Comparison of ENCODE assay signal across 10 cellular contexts in the genomic region with DNA sequence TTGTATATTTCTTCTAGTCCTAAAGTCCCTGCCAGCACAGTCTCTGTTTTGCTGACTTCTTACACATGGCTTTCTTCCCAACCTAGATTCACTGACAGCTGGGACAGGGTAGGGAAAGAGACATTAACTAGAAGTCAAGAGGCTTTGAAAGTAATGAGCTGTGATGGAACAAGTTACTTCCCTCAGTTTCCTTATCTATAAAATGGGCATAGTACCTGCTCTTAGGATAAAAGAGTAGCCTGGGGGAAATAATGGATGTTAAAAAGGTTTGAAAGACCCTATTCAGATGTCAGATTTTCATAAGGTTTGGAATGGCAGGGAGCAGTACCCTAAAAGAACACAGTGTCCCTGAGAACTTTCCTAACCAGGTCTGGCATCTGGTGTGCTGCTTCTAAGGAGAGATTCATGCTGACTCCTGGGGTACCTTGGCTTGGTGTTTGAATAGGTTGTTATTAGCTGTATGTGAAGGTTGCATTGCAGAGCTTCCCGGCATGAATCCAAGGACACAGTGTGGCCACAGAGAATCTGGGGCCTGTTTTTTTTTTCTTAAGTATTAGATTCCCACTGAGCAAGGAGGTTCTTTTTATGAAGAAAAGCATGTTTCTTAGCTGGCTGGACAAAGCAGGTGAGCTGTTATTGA. TPM values are rescaled to one million over a fixed set of nuclear protein-coding genes. Genes with fewer than 3 reads are reported as not detected.
DNase-seq lines count a peak whose midpoint lies in the region; ATAC-seq and TF ChIP-seq lines count a peak whose summit lies in the region.
"Had no signal": no experiment of that assay in that cellular context is flagged by ENCODE, and none has a peak within 500 bp of the region (broad histone marks: within the 10 kb centered on the region; RNA-seq: fewer than 3 reads in every experiment).

No MANE protein-coding gene starts in this region.

- no peaks in the 10 kb centered on the region for H3K9me2 ChIP-seq in SU-DHL-6 (replicated peaks; ENCODE audit: insufficient read depth, low read length)

- H2BK120ac ChIP-seq in neuronal stem cell (ENCODE audit: low read depth, low read length): no peak overlapping the region

- no peaks in the 10 kb centered on the region for H4K20me1 ChIP-seq in SU-DHL-6 (ENCODE audit: low read depth, low read length)

- H3K18ac ChIP-seq in neuronal stem cell (ENCODE audit: low read length): no peak overlapping the region

- H3K4me3 ChIP-seq in SU-DHL-6 (ENCODE audit: insufficient read depth, low read length, poor library complexity, severe bottlenecking) (no peak overlapping the region), neuronal stem cell (ENCODE audit: low read length in 2 of 2) (no peak overlapping the region)

- H3K4me1 Mint-ChIP-seq in activated naive CD4-positive, alpha-beta T cell treated with anti-CD3 and anti-CD28 coated beads, Interleukin-2, amount 50 U/mL, for 24 hours: peaks cover 65% of the 10 kb centered on the region
- peaks cover 50% of the 10 kb centered on the region for H3K4me1 Mint-ChIP-seq in dendritic cell treated with granulocyte-macrophage colony-stimulating factor and Interleukin-4, amounts not matched to agents 40 ng/mL and 50 ng/mL, for 4 days (ENCODE audit: low read depth)
- H3K4me1 Mint-ChIP-seq in stimulated activated effector memory CD8-positive, alpha-beta T cell treated with anti-CD3 and anti-CD28 coated beads, Interleukin-12 subunit alpha, Interleukin-12 subunit beta, amount 100 ng/mL, for 72 hours: peaks cover 64% of the 10 kb centered on the region

- no peak overlapping the region for H3K4ac ChIP-seq in neuronal stem cell (ENCODE audit: low read length)

- H3K4me3 Mint-ChIP-seq in activated naive CD4-positive, alpha-beta T cell treated with anti-CD3 and anti-CD28 coated beads, Interleukin-2, amount 50 U/mL, for 24 hours: peak overlapping the region; percentile 99
- H3K4me3 Mint-ChIP-seq in dendritic cell treated with granulocyte-macrophage colony-stimulating factor and Interleukin-4, amounts not matched to agents 40 ng/mL and 50 ng/mL, for 4 days: no peak overlapping the region
- H3K4me3 Mint-ChIP-seq in stimulated activated effector memory CD8-positive, alpha-beta T cell treated with anti-CD3 and anti-CD28 coated beads, Interleukin-12 subunit alpha, Interleukin-12 subunit beta, amount 100 ng/mL, for 72 hours: peak overlapping the region; percentile 88

- no peak for ATAC-seq in stimulated activated effector memory CD8-positive, alpha-beta T cell treated with anti-CD3 and anti-CD28 coated beads, Interleukin-12 subunit alpha, Interleukin-12 subunit beta, amount 100 ng/mL, for 72 hours
- ATAC-seq: activated CD4-positive, CD25-positive, alpha-beta regulatory T cell treated with anti-CD3 and anti-CD28 coated beads, Interleukin-2, amount 50 U/mL, for 24 hours had no signal

- peak overlapping the region; percentile 96 for H3K27ac Mint-ChIP-seq in activated naive CD4-positive, alpha-beta T cell treated with anti-CD3 and anti-CD28 coated beads, Interleukin-2, amount 50 U/mL, for 24 hours
- H3K27ac Mint-ChIP-seq in dendritic cell treated with granulocyte-macrophage colony-stimulating factor and Interleukin-4, amounts not matched to agents 40 ng/mL and 50 ng/mL, for 4 days: peak overlapping the region; percentile 64
- peak overlapping the region; percentile 99 for H3K27ac Mint-ChIP-seq in stimulated activated effector memory CD8-positive, alpha-beta T cell treated with anti-CD3 and anti-CD28 coated beads, Interleukin-12 subunit alpha, Interleukin-12 subunit beta, amount 100 ng/mL, for 72 hours

- H3K9ac ChIP-seq in SU-DHL-6 (ENCODE audit: low read length) (0 out of 2 replicates have a peak overlapping the region, but pooled peaks have one; percentile 33), neuronal stem cell (ENCODE audit: low read depth, low read length, poor library complexity) (no peak overlapping the region)

- no peak overlapping the region for H4K91ac ChIP-seq in neuronal stem cell (ENCODE audit: low read depth, low read length, poor library complexity)

- peak overlapping the region; percentile 10; the same call in 1 of the 2 replicates for H3K27ac ChIP-seq in SU-DHL-6 (ENCODE audit: low read depth, low read length)
- no peak overlapping the region for H3K27ac ChIP-seq in neuronal stem cell (replicated peaks; ENCODE audit: low read length)

- no peak overlapping the region for H2AK5ac ChIP-seq in neuronal stem cell (ENCODE audit: low read depth, low read length)

- H3K36me3 ChIP-seq in SU-DHL-6 (ENCODE audit: low read length) (no peaks in the 10 kb centered on the region), neuronal stem cell (replicated peaks in 1 of 2; ENCODE audit: control insufficient read depth in 2 of 2, insufficient read depth in 2 of 2, low read length in 2 of 2) (no peaks in the 10 kb centered on the region)

- no peak overlapping the region for H3K14ac ChIP-seq in neuronal stem cell (ENCODE audit: low read length)

- no peak for TF ChIP-seq CTCF in SU-DHL-6 (IDR thresholded peaks at IDR 0.05; ENCODE audit: insufficient read depth, low read length, poor library complexity, severe bottlenecking)

- H2AFZ ChIP-seq in SU-DHL-6 (ENCODE audit: low read depth, low read length, severe bottlenecking) (no peak overlapping the region), neuronal stem cell (ENCODE audit: low read length) (no peak overlapping the region)

- H3K9me3 ChIP-seq in SU-DHL-6 (ENCODE audit: insufficient read depth, low read length) (no peaks in the 10 kb centered on the region), neuronal stem cell (replicated peaks in 1 of 2; ENCODE audit: control insufficient read depth in 2 of 2, insufficient read depth in 1 of 2, low read depth in 1 of 2, low read length in 2 of 2) (no peaks in the 10 kb centered on the region)

- H3K36me3 Mint-ChIP-seq in activated naive CD4-positive, alpha-beta T cell treated with anti-CD3 and anti-CD28 coated beads, Interleukin-2, amount 50 U/mL, for 24 hours: peaks cover 5% of the 10 kb centered on the region
- peaks cover 20% of the 10 kb centered on the region for H3K36me3 Mint-ChIP-seq in dendritic cell treated with granulocyte-macrophage colony-stimulating factor and Interleukin-4, amounts not matched to agents 40 ng/mL and 50 ng/mL, for 4 days (ENCODE audit: low read depth)
- peaks cover 30% of the 10 kb centered on the region for H3K36me3 Mint-ChIP-seq in stimulated activated effector memory CD8-positive, alpha-beta T cell treated with anti-CD3 and anti-CD28 coated beads, Interleukin-12 subunit alpha, Interleukin-12 subunit beta, amount 100 ng/mL, for 72 hours

- intact Hi-C loops in dendritic cell treated with granulocyte-macrophage colony-stimulating factor and Interleukin-4, amounts not matched to agents 40 ng/mL and 50 ng/mL, for 4 days (cut with micrococcal nuclease): no loop called here

- no peak overlapping the region for H2BK15ac ChIP-seq in neuronal stem cell (ENCODE audit: low read length)

- H3K79me2 ChIP-seq in SU-DHL-6 (ENCODE audit: insufficient read depth, low read length): peaks cover 21% of the 10 kb centered on the region

- H4K8ac ChIP-seq in neuronal stem cell (ENCODE audit: low read depth, low read length): no peak overlapping the region

- DNase-seq in activated naive CD4-positive, alpha-beta T cell treated with Interleukin-2 at 50 U/mL for 16 hours: no peak
- DNase-seq in stimulated activated effector memory CD8-positive, alpha-beta T cell treated with anti-CD3 and anti-CD28 coated beads, Interleukin-12 subunit alpha, Interleukin-12 subunit beta, amount 100 ng/mL, for 72 hours (ENCODE audit: low spot score in 2 of 2): no peak
- no peak for DNase-seq in DMS153 (lab: John Stamatoyannopoulos, UW)
- no peak for DNase-seq in A172 (ENCODE audit: low spot score)
- no peak for DNase-seq in neuronal stem cell (ENCODE audit: low spot score)
- DNase-seq: DMS79 had no signal

- H3K27me3 ChIP-seq in SU-DHL-6 (ENCODE audit: low read length): no peaks in the 10 kb centered on the region
- H3K27me3 ChIP-seq in neuronal stem cell (ENCODE audit: control insufficient read depth in 3 of 3, insufficient read depth in 3 of 3, low read depth in 1 of 3, low read length in 3 of 3): peaks cover 0 to 88% (median 12%) of the 10 kb centered on the region in 3 experiments

- H2BK12ac ChIP-seq in neuronal stem cell (ENCODE audit: low read length): no peak overlapping the region

- H3K4me2 ChIP-seq in SU-DHL-6 (ENCODE audit: low read depth, low read length, poor library complexity, severe bottlenecking): peak overlapping the region; percentile 92
- no peak overlapping the region for H3K4me2 ChIP-seq in neuronal stem cell (ENCODE audit: insufficient read depth, low read length, poor library complexity, severe bottlenecking)

- H3F3A ChIP-seq in SU-DHL-6 (ENCODE audit: insufficient read depth): peaks cover 25% of the 10 kb centered on the region

- no peaks in the 10 kb centered on the region for H3K9me3 Mint-ChIP-seq in activated naive CD4-positive, alpha-beta T cell treated with anti-CD3 and anti-CD28 coated beads, Interleukin-2, amount 50 U/mL, for 24 hours
- H3K9me3 Mint-ChIP-seq in dendritic cell treated with granulocyte-macrophage colony-stimulating factor and Interleukin-4, amounts not matched to agents 40 ng/mL and 50 ng/mL, for 4 days: no peaks in the 10 kb centered on the region
- H3K9me3 Mint-ChIP-seq in stimulated activated effector memory CD8-positive, alpha-beta T cell treated with anti-CD3 and anti-CD28 coated beads, Interleukin-12 subunit alpha, Interleukin-12 subunit beta, amount 100 ng/mL, for 72 hours: no peaks in the 10 kb centered on the region

- WGBS in neuronal stem cell (ENCODE audit: extremely low coverage in 2 of 2, insufficient read length in 2 of 2, insufficient replicate concordance in 1 of 2), 2 donors: no CpG with 5 or more reads among the region's 1 CpG

- no peak overlapping the region for H3K23ac ChIP-seq in neuronal stem cell (ENCODE audit: low read depth, low read length, poor library complexity)

- peaks cover 10 to 12% of the 10 kb centered on the region in 2 donors for H3K4me1 ChIP-seq in neuronal stem cell (ENCODE audit: control insufficient read depth in 2 of 2, insufficient read depth in 1 of 2, low read depth in 1 of 2, low read length in 2 of 2)

- no peaks in the 10 kb centered on the region for H3K79me1 ChIP-seq in neuronal stem cell (ENCODE audit: low read depth, low read length)

- H3K27me3 Mint-ChIP-seq in activated naive CD4-positive, alpha-beta T cell treated with anti-CD3 and anti-CD28 coated beads, Interleukin-2, amount 50 U/mL, for 24 hours: no peaks in the 10 kb centered on the region
- H3K27me3 Mint-ChIP-seq in dendritic cell treated with granulocyte-macrophage colony-stimulating factor and Interleukin-4, amounts not matched to agents 40 ng/mL and 50 ng/mL, for 4 days: no peaks in the 10 kb centered on the region

- no peak overlapping the region for H2BK5ac ChIP-seq in neuronal stem cell (ENCODE audit: low read length)

RNA-seq across cellular contexts. Expression of a gene that starts 47.6 kb away (rescaled TPM):
- 3.3 and 5.8 TPM in 2 replicates for total RNA-seq in A172 (2014; rRNA removed; shearing (Covaris generic))
- polyA plus RNA-seq in neuronal stem cell (2013, experiment 1 of 2): 0.50 TPM
- polyA plus RNA-seq in neuronal stem cell (2013, experiment 2 of 2): 0.51 TPM

RNA-seq across cellular contexts. Expression of a gene that starts 57.3 kb away (rescaled TPM):
- 53.6 and 54.7 TPM in 2 replicates for total RNA-seq in A172 (2014; rRNA removed; shearing (Covaris generic))
- polyA plus RNA-seq in neuronal stem cell (2013, experiment 1 of 2): 36.1 TPM
- 34.0 TPM for polyA plus RNA-seq in neuronal stem cell (2013, experiment 2 of 2)
